1 cellular context compared by ENCODE assay signal in the genomic region with DNA sequence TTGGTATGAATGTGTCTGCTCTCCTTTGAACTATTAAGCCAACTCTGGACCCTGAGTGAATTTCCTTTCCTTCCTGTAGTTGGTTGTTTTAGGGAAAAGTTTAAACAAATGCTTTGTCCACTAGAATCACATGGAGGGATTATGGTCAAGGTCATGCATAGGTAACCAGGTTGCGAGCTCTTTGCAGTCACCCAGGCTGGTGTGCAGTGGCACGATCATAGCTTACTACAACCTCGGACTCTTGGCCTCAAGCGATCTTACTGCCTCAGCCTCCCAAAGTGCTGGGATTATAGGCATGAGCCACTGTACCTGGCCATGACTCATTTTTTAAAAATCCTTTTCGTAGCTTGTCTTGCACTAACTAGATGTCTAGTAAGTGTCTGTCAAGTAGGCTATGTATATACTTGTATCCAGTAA.
TF ChIP-seq lines count a peak whose summit lies in the region.

No MANE protein-coding gene starts in this region.

TF ChIP-seq in HepG2, 621 proteins besides CTCF, POLR2A, EP300 and RAD21 (continued from another document and continues in another):
- TF ChIP-seq, protein P1, sequence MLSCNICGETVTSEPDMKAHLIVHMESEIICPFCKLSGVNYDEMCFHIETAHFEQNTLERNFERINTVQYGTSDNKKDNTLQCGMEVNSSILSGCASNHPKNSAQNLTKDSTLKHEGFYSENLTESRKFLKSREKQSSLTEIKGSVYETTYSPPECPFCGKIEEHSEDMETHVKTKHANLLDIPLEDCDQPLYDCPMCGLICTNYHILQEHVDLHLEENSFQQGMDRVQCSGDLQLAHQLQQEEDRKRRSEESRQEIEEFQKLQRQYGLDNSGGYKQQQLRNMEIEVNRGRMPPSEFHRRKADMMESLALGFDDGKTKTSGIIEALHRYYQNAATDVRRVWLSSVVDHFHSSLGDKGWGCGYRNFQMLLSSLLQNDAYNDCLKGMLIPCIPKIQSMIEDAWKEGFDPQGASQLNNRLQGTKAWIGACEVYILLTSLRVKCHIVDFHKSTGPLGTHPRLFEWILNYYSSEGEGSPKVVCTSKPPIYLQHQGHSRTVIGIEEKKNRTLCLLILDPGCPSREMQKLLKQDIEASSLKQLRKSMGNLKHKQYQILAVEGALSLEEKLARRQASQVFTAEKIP (CRISPR knock-in tag; IDR thresholded peaks at IDR 0.05; ENCODE audit: borderline replicate concordance): no peak
- TF ChIP-seq ZKSCAN8 (CRISPR knock-in tag; IDR thresholded peaks at IDR 0.05; ENCODE audit: borderline replicate concordance): peak; percentile 88; the same call in 1 of the 2 replicates
- TF ChIP-seq ZMYM2 (CRISPR knock-in tag; IDR thresholded peaks at IDR 0.05): peak; percentile 70
- TF ChIP-seq JDP2 (CRISPR knock-in tag; IDR thresholded peaks at IDR 0.05; ENCODE audit: borderline replicate concordance): no peak
- no peak for TF ChIP-seq CENPX (CRISPR knock-in tag; IDR thresholded peaks at IDR 0.05)
- TF ChIP-seq, protein P2, sequence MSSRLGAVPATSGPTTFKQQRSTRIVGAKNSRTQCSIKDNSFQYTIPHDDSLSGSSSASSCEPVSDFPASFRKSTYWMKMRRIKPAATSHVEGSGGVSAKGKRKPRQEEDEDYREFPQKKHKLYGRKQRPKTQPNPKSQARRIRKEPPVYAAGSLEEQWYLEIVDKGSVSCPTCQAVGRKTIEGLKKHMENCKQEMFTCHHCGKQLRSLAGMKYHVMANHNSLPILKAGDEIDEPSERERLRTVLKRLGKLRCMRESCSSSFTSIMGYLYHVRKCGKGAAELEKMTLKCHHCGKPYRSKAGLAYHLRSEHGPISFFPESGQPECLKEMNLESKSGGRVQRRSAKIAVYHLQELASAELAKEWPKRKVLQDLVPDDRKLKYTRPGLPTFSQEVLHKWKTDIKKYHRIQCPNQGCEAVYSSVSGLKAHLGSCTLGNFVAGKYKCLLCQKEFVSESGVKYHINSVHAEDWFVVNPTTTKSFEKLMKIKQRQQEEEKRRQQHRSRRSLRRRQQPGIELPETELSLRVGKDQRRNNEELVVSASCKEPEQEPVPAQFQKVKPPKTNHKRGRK (CRISPR knock-in tag; IDR thresholded peaks at IDR 0.05): no peak
- no peak for TF ChIP-seq EZH2 (conservative IDR thresholded peaks at IDR 0.05; ENCODE audit: low read depth, low read length)
- no peak; the same call in 1 of the 2 replicates for TF ChIP-seq ZFP82 (CRISPR knock-in tag; IDR thresholded peaks at IDR 0.05; ENCODE audit: borderline replicate concordance)
- TF ChIP-seq ZKSCAN5 (CRISPR knock-in tag; IDR thresholded peaks at IDR 0.05): no peak
- TF ChIP-seq, protein P3, sequence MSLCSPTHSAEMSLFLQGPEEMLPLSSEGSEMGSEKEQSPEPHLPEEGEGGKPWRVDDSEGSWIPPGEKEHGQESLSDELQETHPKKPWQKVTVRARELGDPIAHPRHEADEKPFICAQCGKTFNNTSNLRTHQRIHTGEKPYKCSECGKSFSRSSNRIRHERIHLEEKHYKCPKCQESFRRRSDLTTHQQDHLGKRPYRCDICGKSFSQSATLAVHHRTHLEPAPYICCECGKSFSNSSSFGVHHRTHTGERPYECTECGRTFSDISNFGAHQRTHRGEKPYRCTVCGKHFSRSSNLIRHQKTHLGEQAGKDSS (CRISPR knock-in tag; IDR thresholded peaks at IDR 0.05; ENCODE audit: borderline replicate concordance, low read depth): peak; percentile 30; the same call in 1 of the 2 replicates
- TF ChIP-seq ZFYVE20 (CRISPR knock-in tag; IDR thresholded peaks at IDR 0.05; ENCODE audit: borderline replicate concordance, low read depth): no peak
- TF ChIP-seq LCORL (IDR thresholded peaks at IDR 0.05): peak; percentile 73; the same call in 1 of the 2 replicates
- TF ChIP-seq LCORL (CRISPR knock-in tag; IDR thresholded peaks at IDR 0.05): peak; percentile 89
- TF ChIP-seq FOXA1 (IDR thresholded peaks at IDR 0.05): no peak
- peak; percentile 63 for TF ChIP-seq FOXA1 (CRISPR knock-in tag; IDR thresholded peaks at IDR 0.05)
- TF ChIP-seq IRF2 (CRISPR knock-in tag; IDR thresholded peaks at IDR 0.05): peak; percentile 87
- TF ChIP-seq MEF2D (CRISPR knock-in tag; IDR thresholded peaks at IDR 0.05): peak; percentile 86
- TF ChIP-seq, protein P4, sequence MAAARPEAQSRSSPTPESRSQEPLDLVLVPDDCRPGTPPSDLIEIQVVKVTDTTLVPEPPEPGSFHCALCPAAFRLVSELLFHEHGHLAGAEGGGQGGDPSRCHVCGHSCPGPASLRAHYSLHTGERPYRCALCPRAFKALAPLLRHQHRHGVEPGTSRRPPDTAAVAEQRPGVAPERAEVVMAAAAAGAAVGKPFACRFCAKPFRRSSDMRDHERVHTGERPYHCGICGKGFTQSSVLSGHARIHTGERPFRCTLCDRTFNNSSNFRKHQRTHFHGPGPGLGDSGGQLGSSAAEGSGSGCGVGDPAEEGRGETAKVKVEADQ (CRISPR knock-in tag; IDR thresholded peaks at IDR 0.05; ENCODE audit: borderline replicate concordance): peak; percentile 76
- no peak for TF ChIP-seq NFKB2 (CRISPR knock-in tag; IDR thresholded peaks at IDR 0.05; ENCODE audit: borderline replicate concordance)
- TF ChIP-seq ZNF816 (CRISPR knock-in tag; IDR thresholded peaks at IDR 0.05; ENCODE audit: borderline replicate concordance): peak; percentile 96
- TF ChIP-seq ZNF576 (CRISPR knock-in tag; IDR thresholded peaks at IDR 0.05): no peak
- TF ChIP-seq SKI (IDR thresholded peaks at IDR 0.05; ENCODE audit: partially characterized antibody): peak; percentile 59
- TF ChIP-seq MTF1 (CRISPR knock-in tag; IDR thresholded peaks at IDR 0.05): no peak
- no peak for TF ChIP-seq ZNF598 (CRISPR knock-in tag; IDR thresholded peaks at IDR 0.05; ENCODE audit: borderline replicate concordance)
- no peak for TF ChIP-seq ZNF704 (CRISPR knock-in tag; IDR thresholded peaks at IDR 0.05; ENCODE audit: borderline replicate concordance)
- no peak for TF ChIP-seq ZNF329 (CRISPR knock-in tag; IDR thresholded peaks at IDR 0.05; ENCODE audit: low read depth)
- no peak; the same call in 1 of the 2 replicates for TF ChIP-seq ZSCAN5A (CRISPR knock-in tag; IDR thresholded peaks at IDR 0.05; ENCODE audit: borderline replicate concordance)
- TF ChIP-seq ZNF577 (CRISPR knock-in tag; IDR thresholded peaks at IDR 0.05; ENCODE audit: borderline replicate concordance, low read depth): no peak
- TF ChIP-seq, protein P5, sequence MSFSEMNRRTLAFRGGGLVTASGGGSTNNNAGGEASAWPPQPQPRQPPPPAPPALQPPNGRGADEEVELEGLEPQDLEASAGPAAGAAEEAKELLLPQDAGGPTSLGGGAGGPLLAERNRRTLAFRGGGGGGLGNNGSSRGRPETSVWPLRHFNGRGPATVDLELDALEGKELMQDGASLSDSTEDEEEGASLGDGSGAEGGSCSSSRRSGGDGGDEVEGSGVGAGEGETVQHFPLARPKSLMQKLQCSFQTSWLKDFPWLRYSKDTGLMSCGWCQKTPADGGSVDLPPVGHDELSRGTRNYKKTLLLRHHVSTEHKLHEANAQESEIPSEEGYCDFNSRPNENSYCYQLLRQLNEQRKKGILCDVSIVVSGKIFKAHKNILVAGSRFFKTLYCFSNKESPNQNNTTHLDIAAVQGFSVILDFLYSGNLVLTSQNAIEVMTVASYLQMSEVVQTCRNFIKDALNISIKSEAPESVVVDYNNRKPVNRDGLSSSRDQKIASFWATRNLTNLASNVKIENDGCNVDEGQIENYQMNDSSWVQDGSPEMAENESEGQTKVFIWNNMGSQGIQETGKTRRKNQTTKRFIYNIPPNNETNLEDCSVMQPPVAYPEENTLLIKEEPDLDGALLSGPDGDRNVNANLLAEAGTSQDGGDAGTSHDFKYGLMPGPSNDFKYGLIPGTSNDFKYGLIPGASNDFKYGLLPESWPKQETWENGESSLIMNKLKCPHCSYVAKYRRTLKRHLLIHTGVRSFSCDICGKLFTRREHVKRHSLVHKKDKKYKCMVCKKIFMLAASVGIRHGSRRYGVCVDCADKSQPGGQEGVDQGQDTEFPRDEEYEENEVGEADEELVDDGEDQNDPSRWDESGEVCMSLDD (CRISPR knock-in tag; IDR thresholded peaks at IDR 0.05; ENCODE audit: borderline replicate concordance): no peak
- TF ChIP-seq SOX5 (CRISPR knock-in tag; IDR thresholded peaks at IDR 0.05; ENCODE audit: borderline replicate concordance): peak; percentile 96
- TF ChIP-seq FOXJ3 (CRISPR knock-in tag; IDR thresholded peaks at IDR 0.05; ENCODE audit: borderline replicate concordance): no peak; the same call in 1 of the 2 replicates
- TF ChIP-seq, protein P6, sequence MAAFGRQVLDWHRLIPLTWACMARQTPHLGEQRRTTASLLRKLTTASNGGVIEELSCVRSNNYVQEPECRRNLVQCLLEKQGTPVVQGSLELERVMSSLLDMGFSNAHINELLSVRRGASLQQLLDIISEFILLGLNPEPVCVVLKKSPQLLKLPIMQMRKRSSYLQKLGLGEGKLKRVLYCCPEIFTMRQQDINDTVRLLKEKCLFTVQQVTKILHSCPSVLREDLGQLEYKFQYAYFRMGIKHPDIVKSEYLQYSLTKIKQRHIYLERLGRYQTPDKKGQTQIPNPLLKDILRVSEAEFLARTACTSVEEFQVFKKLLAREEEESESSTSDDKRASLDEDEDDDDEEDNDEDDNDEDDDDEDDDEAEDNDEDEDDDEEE (CRISPR knock-in tag; IDR thresholded peaks at IDR 0.05): 0 out of 2 replicates have a peak, but pooled peaks have one; percentile 72
- no peak for TF ChIP-seq ZBTB39 (CRISPR knock-in tag; IDR thresholded peaks at IDR 0.05)
- no peak for TF ChIP-seq ZNF709 (CRISPR knock-in tag; IDR thresholded peaks at IDR 0.05)
- no peak for TF ChIP-seq TMF1 (CRISPR knock-in tag; IDR thresholded peaks at IDR 0.05; ENCODE audit: low read depth)
- TF ChIP-seq, protein P7, sequence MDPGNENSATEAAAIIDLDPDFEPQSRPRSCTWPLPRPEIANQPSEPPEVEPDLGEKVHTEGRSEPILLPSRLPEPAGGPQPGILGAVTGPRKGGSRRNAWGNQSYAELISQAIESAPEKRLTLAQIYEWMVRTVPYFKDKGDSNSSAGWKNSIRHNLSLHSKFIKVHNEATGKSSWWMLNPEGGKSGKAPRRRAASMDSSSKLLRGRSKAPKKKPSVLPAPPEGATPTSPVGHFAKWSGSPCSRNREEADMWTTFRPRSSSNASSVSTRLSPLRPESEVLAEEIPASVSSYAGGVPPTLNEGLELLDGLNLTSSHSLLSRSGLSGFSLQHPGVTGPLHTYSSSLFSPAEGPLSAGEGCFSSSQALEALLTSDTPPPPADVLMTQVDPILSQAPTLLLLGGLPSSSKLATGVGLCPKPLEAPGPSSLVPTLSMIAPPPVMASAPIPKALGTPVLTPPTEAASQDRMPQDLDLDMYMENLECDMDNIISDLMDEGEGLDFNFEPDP (CRISPR knock-in tag; conservative IDR thresholded peaks at IDR 0.05): no peak
- TF ChIP-seq CCAR2 (optimal IDR thresholded peaks at IDR 0.05; ENCODE audit: low read depth, low read length): no peak
- TF ChIP-seq ZNF672 (CRISPR knock-in tag; IDR thresholded peaks at IDR 0.05): no peak
- TF ChIP-seq ZNF615 (CRISPR knock-in tag; IDR thresholded peaks at IDR 0.05; ENCODE audit: borderline replicate concordance): no peak
- TF ChIP-seq CENPBD1 (CRISPR knock-in tag; IDR thresholded peaks at IDR 0.05; ENCODE audit: borderline replicate concordance, low read depth): no peak
- TF ChIP-seq ZNF503 (CRISPR knock-in tag; IDR thresholded peaks at IDR 0.05): peak; percentile 55; the same call in 1 of the 2 replicates
- TF ChIP-seq DR1 (CRISPR knock-in tag; IDR thresholded peaks at IDR 0.05): no peak
- no peak for TF ChIP-seq TCF12 (IDR thresholded peaks at IDR 0.05)
- TF ChIP-seq TCF12 (CRISPR knock-in tag; IDR thresholded peaks at IDR 0.05): no peak
